ENCODE assay signal across 8 cellular contexts in genomic region chr1:169367686-169368405, GRCh38. TPM values are rescaled to one million over a fixed set of nuclear protein-coding genes. Genes with fewer than 3 reads are reported as not detected.
A peak's percentile ranks its signal among the peaks of the same experiment; 100 is the strongest.
DNase-seq lines count a peak whose midpoint lies in the region; ATAC-seq and TF ChIP-seq lines count a peak whose summit lies in the region.

BLZF1 (plus strand) TSS chr1:169368195; CDS start chr1:169369523, 1,328 bp downstream.
NME7 (minus strand) TSS chr1:169367797; CDS start chr1:169367710, 87 bp downstream.

- H3K79me2 ChIP-seq in ACC112 (ENCODE audit: control insufficient read depth, insufficient read depth, low read length, unreplicated experiment) (peaks cover 59% of the 10 kb centered on the region), smooth muscle cell (ENCODE audit: low read depth) (peaks cover 69% of the 10 kb centered on the region)

- H3K27me3 ChIP-seq in ACC112 (ENCODE audit: insufficient read depth, low read length) = no peaks in the 10 kb centered on the region
- no peaks in the 10 kb centered on the region for H3K27me3 ChIP-seq in smooth muscle cell (ENCODE audit: low read depth)

- H3K36me3 ChIP-seq in ACC112 (ENCODE audit: insufficient read depth, low read length) (peaks cover 31% of the 10 kb centered on the region), smooth muscle cell (ENCODE audit: low read depth) (peaks cover 4% of the 10 kb centered on the region)

- H2AFZ ChIP-seq in ACC112 (ENCODE audit: low read length, unreplicated experiment) = peak within 1 kb of the TSS; percentile 46
- H2AFZ ChIP-seq in smooth muscle cell (ENCODE audit: low read depth) = peak within 1 kb of the TSS; percentile 98

- H3K4me2 ChIP-seq in smooth muscle cell = peak within 1 kb of the TSS; percentile 83

- H3K4me3 ChIP-seq in ACC112 (ENCODE audit: low read depth, low read length) (peak within 1 kb of the TSS; percentile 100), cardiac fibroblast (replicated peaks in 1 of 2; ENCODE audit: low read depth in 2 of 2, low read length in 2 of 2) (peak within 1 kb of the TSS; percentile 77 to 82), smooth muscle cell (peak within 1 kb of the TSS; percentile 89)

- no peaks in the 10 kb centered on the region for H3F3A ChIP-seq in smooth muscle cell (ENCODE audit: low read depth)

- WGBS in smooth muscle cell (ENCODE audit: low lambda C conversion rate) = under 1% methylated on average over 37 of the region's 37 CpGs

- H3K9ac ChIP-seq in smooth muscle cell (ENCODE audit: low read depth) = peak within 1 kb of the TSS; percentile 94

- peaks cover 41% of the 10 kb centered on the region for H3K4me1 ChIP-seq in ACC112 (ENCODE audit: control insufficient read depth, insufficient read depth, low read length, unreplicated experiment)
- H3K4me1 ChIP-seq in smooth muscle cell (ENCODE audit: low read depth) = peaks cover 17% of the 10 kb centered on the region

- ATAC-seq in GM18873 (IDR thresholded peaks at IDR 0.05; ENCODE audit: low FRiP score, unreplicated experiment) (peak; percentile 97), HG03135 (IDR thresholded peaks at IDR 0.05; ENCODE audit: unreplicated experiment) (peak; percentile 95)

- H3K27ac ChIP-seq in ACC112 (ENCODE audit: low read depth, low read length) = peak within 1 kb of the TSS; percentile 89
- peak within 1 kb of the TSS; percentile 89 for H3K27ac ChIP-seq in VCaP
- H3K27ac ChIP-seq in smooth muscle cell (ENCODE audit: low read depth) = peak within 1 kb of the TSS; percentile 94

- TF ChIP-seq CTCF in VCaP (conservative IDR thresholded peaks at IDR 0.05) = no peak
- no peak for TF ChIP-seq CTCF in cardiac fibroblast (IDR thresholded peaks at IDR 0.05; ENCODE audit: low read depth, low read length)
- no peak for TF ChIP-seq CTCF in smooth muscle cell (IDR thresholded peaks at IDR 0.05; ENCODE audit: borderline replicate concordance, insufficient read depth, poor library complexity, severe bottlenecking)

- H3K9me3 ChIP-seq in smooth muscle cell (replicated peaks; ENCODE audit: low read depth) = no peaks in the 10 kb centered on the region

- peaks cover 10% of the 10 kb centered on the region for H4K20me1 ChIP-seq in smooth muscle cell (ENCODE audit: low read depth)

- peak; percentile 96 for DNase-seq in NCI-H2196 treated with DMSO at 0.1 percent for 48 hours (lab: John Stamatoyannopoulos, UW; ENCODE audit: unreplicated experiment)
- peak; percentile 97 to 98 for DNase-seq in cardiac fibroblast (ENCODE audit: low read depth in 2 of 2)
- DNase-seq in iPS-NIHi7 (ENCODE audit: extremely low spot score) = peak; percentile 95
- DNase-seq in smooth muscle cell (lab: John Stamatoyannopoulos, UW; ENCODE audit: unreplicated experiment) = peak; percentile 72

RNA-seq across cellular contexts. Expression of gene BLZF1, which starts in this region (rescaled TPM):
- total RNA-seq in smooth muscle cell = 43.7 and 55.9 TPM in 2 replicates
- polyA plus RNA-seq in smooth muscle cell = 21.9 and 28.0 TPM in 2 replicates

RNA-seq across cellular contexts. Expression of gene NME7, which starts in this region (rescaled TPM):
- total RNA-seq in smooth muscle cell = 26.5 and 29.0 TPM in 2 replicates
- 77.0 and 77.8 TPM in 2 replicates for polyA plus RNA-seq in smooth muscle cell

Comparison
In these comparisons a context has a peak if more than half of its experiments do, and no peak if none do; other contexts are left out.
1. Peak in every context shown above with its lines: DNase-seq, ATAC-seq, H3K4me3 ChIP-seq and H3K27ac ChIP-seq.